Comparison of ENCODE assay signal across 16 cellular contexts in genomic region chr2:236236559-236237450, GRCh38. TPM values are rescaled to one million over a fixed set of nuclear protein-coding genes. Genes with fewer than 3 reads are reported as not detected.
DNase-seq lines count a peak whose midpoint lies in the region; ATAC-seq and TF ChIP-seq lines count a peak whose summit lies in the region.
"Had no signal": no experiment of that assay in that cellular context is flagged by ENCODE, and none has a peak within 500 bp of the region (broad histone marks: within the 10 kb centered on the region; RNA-seq: fewer than 3 reads in every experiment).

No MANE protein-coding gene starts in this region.

- H3K9me2 ChIP-seq in GM23338 (ENCODE audit: insufficient read depth) = no peaks in the 10 kb centered on the region; the same call in 1 of the 2 replicates

- no peaks in the 10 kb centered on the region; the same call in 2 of the 3 replicates for H3K36me3 Mint-ChIP-seq in GM23338 (ENCODE audit: low read depth)

- DNase-seq in GM23338 (ENCODE audit: low spot score) (peak; percentile 30), astrocyte of the cerebellum (ENCODE audit: low read depth) (no peak), retinal pigment epithelial cell (ENCODE audit: low read depth) (no peak), COLO668 (lab: John Stamatoyannopoulos, UW; ENCODE audit: unreplicated experiment) (no peak), GM19240 (ENCODE audit: insufficient read length, low spot score) (no peak)
- DNase-seq: activated CD8-positive, alpha-beta memory T cell treated with anti-CD3 and anti-CD28 coated beads for 24 hours; activated naive CD4-positive, alpha-beta T cell treated with anti-CD3 and anti-CD28 coated beads, Interleukin-2, amount 50 U/mL, for 16 hours; effector memory CD8-positive, alpha-beta T cell; NCI-H2081 had no signal

- H3K36me3 ChIP-seq in GM23338 (ENCODE audit: insufficient read depth) (no peaks in the 10 kb centered on the region; the same call in 1 of the 2 replicates), iPS-15b (ENCODE audit: control insufficient read depth, insufficient read depth, low read length) (no peaks in the 10 kb centered on the region)

- H3K4me3 ChIP-seq in GM23338 (peak overlapping the region; percentile 63), astrocyte of the cerebellum (ENCODE audit: low read depth, low read length) (peak overlapping the region; percentile 27), iPS-15b (ENCODE audit: low read depth, low read length) (peak overlapping the region; percentile 52), retinal pigment epithelial cell (ENCODE audit: low read length) (peak overlapping the region; percentile 18)

- H3K4me2 ChIP-seq in GM23338 = peak overlapping the region; percentile 88
- H3K4me2 ChIP-seq: KMS-11 had no signal

- H3K4me1 Mint-ChIP-seq in GM23338 = peaks cover 35% of the 10 kb centered on the region

- H3K27me3 Mint-ChIP-seq in GM23338 (ENCODE audit: insufficient read depth, low read depth, poor library complexity) = peaks cover 41% of the 10 kb centered on the region

- H3K9me3 ChIP-seq in iPS-15b (ENCODE audit: control insufficient read depth, insufficient read depth, low read length) = no peaks in the 10 kb centered on the region

- H3K27me3 ChIP-seq in GM23338 (ENCODE audit: insufficient read depth) = peaks cover 49% of the 10 kb centered on the region
- peaks cover 47% of the 10 kb centered on the region for H3K27me3 ChIP-seq in iPS-15b (ENCODE audit: control insufficient read depth, insufficient read depth, low read length)

- H3K4me1 ChIP-seq in GM23338 (ENCODE audit: insufficient read depth) = peaks cover 33% of the 10 kb centered on the region
- peaks cover 3% of the 10 kb centered on the region for H3K4me1 ChIP-seq in iPS-15b (ENCODE audit: control insufficient read depth, insufficient read depth, low read length)

- no peak overlapping the region for H3K27ac ChIP-seq in GM23338 (ENCODE audit: low read depth)
- H3K27ac ChIP-seq: KMS-11 had no signal

- H3K79me2 ChIP-seq in GM23338 (replicated peaks; ENCODE audit: insufficient read depth) = no peaks in the 10 kb centered on the region

- H3K9me3 Mint-ChIP-seq in GM23338 = peaks cover 3% of the 10 kb centered on the region; the same call in 1 of the 3 replicates
- H3K9me3 Mint-ChIP-seq: effector memory CD8-positive, alpha-beta T cell had no signal

- H2AFZ ChIP-seq in GM23338 = peak overlapping the region; percentile 93

- H4K20me1 ChIP-seq in GM23338 (replicated peaks; ENCODE audit: insufficient read depth) = 0 out of 2 replicates have a peak, but pooled peaks cover 4% of the 10 kb centered on the region

- no peak overlapping the region for H3K27ac Mint-ChIP-seq in GM23338
- H3K27ac Mint-ChIP-seq: effector memory CD8-positive, alpha-beta T cell had no signal

- ATAC-seq in GM23338 (no peak), GM18858 (IDR thresholded peaks at IDR 0.05; ENCODE audit: unreplicated experiment) (no peak), GM18868 (IDR thresholded peaks at IDR 0.05; ENCODE audit: unreplicated experiment) (no peak)
- ATAC-seq: effector memory CD8-positive, alpha-beta T cell; HCT116 had no signal

- no peaks in the 10 kb centered on the region; the same call in 1 of the 2 replicates for H3F3A ChIP-seq in GM23338 (replicated peaks; ENCODE audit: low read depth)

- no peak overlapping the region for H3K9ac ChIP-seq in iPS-15b (ENCODE audit: low read depth, low read length)
- H3K9ac ChIP-seq: KMS-11 had no signal

- in situ Hi-C loops in astrocyte of the cerebellum (cut with HindIII; ENCODE audit: low sequenced_read_pairs) = no loop called here

- H3K4me3 Mint-ChIP-seq in GM23338 = peak overlapping the region; percentile 71
- H3K4me3 Mint-ChIP-seq: effector memory CD8-positive, alpha-beta T cell had no signal

- TF ChIP-seq CTCF in GM23338 (conservative IDR thresholded peaks at IDR 0.05; ENCODE audit: low read depth in 2 of 2) = no peak
- TF ChIP-seq CTCF in astrocyte of the cerebellum (IDR thresholded peaks at IDR 0.05; ENCODE audit: low read depth, low read length, missing control alignments) = no peak
- TF ChIP-seq CTCF in retinal pigment epithelial cell (conservative IDR thresholded peaks at IDR 0.05; ENCODE audit: low read depth, low read length) = peak; percentile 26

TF ChIP-seq in GM23338, 12 proteins besides CTCF, POLR2A, EP300 and RAD21:
- TF ChIP-seq EZH2phosphoT487 (IDR thresholded peaks at IDR 0.05; ENCODE audit: unreplicated experiment) (no peak), ZNF114 (CRISPR knock-in tag; IDR thresholded peaks at IDR 0.05) (no peak), EZH2 (IDR thresholded peaks at IDR 0.05; ENCODE audit: low read depth, unreplicated experiment) (peak; percentile 73)

RNA-seq across cellular contexts. Expression of gene ASB18, which starts 27.4 kb away (rescaled TPM):
- not detected in 2 replicates for total RNA-seq in GM23338 (2014; rRNA removed; shearing (Covaris generic))
- not detected in 2 replicates for polyA plus RNA-seq in GM23338 (2016; fragmentation: Nextera tagmentation; extraction: Ambion mirVana)
- total RNA-seq: OCI-LY7; T-helper 2 cell treated with Interferon-gamma antibody and Interleukin-4, amounts not matched to agents 100 ng/mL and 5 ng/mL, for 36 hours had no signal
